Comparison of ENCODE assay signal across 8 cellular contexts in genomic region chr1:66445492-66446181, GRCh38.
DNase-seq lines count a peak whose midpoint lies in the region; ATAC-seq and TF ChIP-seq lines count a peak whose summit lies in the region.

No MANE protein-coding gene starts in this region.

- H3K4me3 Mint-ChIP-seq in stimulated activated naive B cell treated with anti-CD40 and anti-IgM and Interleukin-4, amounts not matched to agents 10 μg/mL and 1 μg/mL and 100 μg/mL, for 72 hours, result peak overlapping the region; percentile 78 to 85
- H3K4me3 Mint-ChIP-seq in type B pancreatic cell, result no peak overlapping the region

- H3K36me3 ChIP-seq in Karpas-422 (ENCODE audit: insufficient read depth, low read length), result no peaks in the 10 kb centered on the region

- TF ChIP-seq CTCF in GM10248 (IDR thresholded peaks at IDR 0.05; ENCODE audit: control extremely low read depth, extremely low read depth, low read depth, missing control alignments) (peak; percentile 22), type B pancreatic cell (conservative IDR thresholded peaks at IDR 0.05) (no peak)

- no peaks in the 10 kb centered on the region for H3K9me3 Mint-ChIP-seq in stimulated activated naive B cell treated with anti-CD40 and anti-IgM and Interleukin-4, amounts not matched to agents 10 μg/mL and 1 μg/mL and 100 μg/mL, for 72 hours
- H3K9me3 Mint-ChIP-seq in type B pancreatic cell, result no peaks in the 10 kb centered on the region

- H3K9ac ChIP-seq in Karpas-422 (ENCODE audit: low read length), result peak overlapping the region; percentile 6

- no peaks in the 10 kb centered on the region for H4K20me1 ChIP-seq in Karpas-422 (ENCODE audit: insufficient read depth, low read depth, low read length)

- peak overlapping the region; percentile 56 for H3K27ac ChIP-seq in Karpas-422 (ENCODE audit: low read length)

- H2AFZ ChIP-seq in Karpas-422 (ENCODE audit: low read length), result peak overlapping the region; percentile 86

- peak overlapping the region; percentile 41 for H3K4me2 ChIP-seq in Karpas-422 (ENCODE audit: low read depth, low read length, poor library complexity, severe bottlenecking)

- no peaks in the 10 kb centered on the region for H3K36me3 Mint-ChIP-seq in stimulated activated naive B cell treated with anti-CD40 and anti-IgM and Interleukin-4, amounts not matched to agents 10 μg/mL and 1 μg/mL and 100 μg/mL, for 72 hours
- no peaks in the 10 kb centered on the region for H3K36me3 Mint-ChIP-seq in type B pancreatic cell

- H3K27me3 Mint-ChIP-seq in stimulated activated naive B cell treated with anti-CD40 and anti-IgM and Interleukin-4, amounts not matched to agents 10 μg/mL and 1 μg/mL and 100 μg/mL, for 72 hours, result no peaks in the 10 kb centered on the region
- H3K27me3 Mint-ChIP-seq in type B pancreatic cell, result peaks cover 18% of the 10 kb centered on the region

- H3K27me3 ChIP-seq in Karpas-422 (ENCODE audit: low read length), result no peaks in the 10 kb centered on the region

- H3K4me1 Mint-ChIP-seq in stimulated activated naive B cell treated with anti-CD40 and anti-IgM and Interleukin-4, amounts not matched to agents 10 μg/mL and 1 μg/mL and 100 μg/mL, for 72 hours, result peaks cover 26 to 31% of the 10 kb centered on the region in 2 donors
- peaks cover 5% of the 10 kb centered on the region for H3K4me1 Mint-ChIP-seq in type B pancreatic cell (ENCODE audit: unreplicated experiment)

- peaks cover 33% of the 10 kb centered on the region for H3K4me1 ChIP-seq in Karpas-422 (ENCODE audit: low read length)

- POLR2A ChIA-PET in GM10248 (lab: Yijun Ruan, JAX), result no interaction called here

- DNase-seq in GM10248 (ENCODE audit: extremely low spot score) (peak; percentile 55), Karpas-422 (peak; percentile 66), activated T-helper 1 cell treated with Interleukin-2 at 50 U/mL for 16 hours (ENCODE audit: low read depth) (peak; percentile 18), lung microvascular endothelial cell (ENCODE audit: low read depth in 2 of 2) (peak; percentile 17 to 70), type B pancreatic cell (ENCODE audit: extremely low spot score, unreplicated experiment) (no peak), GM19240 (ENCODE audit: insufficient read length, low spot score) (no peak)
- peak; percentile 32 for DNase-seq in stimulated activated naive B cell treated with anti-CD40 and anti-IgM and Interleukin-4, amounts not matched to agents 10 μg/mL and 1 μg/mL and 100 μg/mL, for 72 hours

- H3K9me3 ChIP-seq in Karpas-422 (ENCODE audit: low read length), result no peaks in the 10 kb centered on the region

- CTCF ChIA-PET in GM10248 (lab: Yijun Ruan, JAX), result interaction anchor here (0.6 to 13.5 kb wide), 60 partner anchors 12 to 1016 kb away, joined by 3 to 516 read pairs (median 5); no protein-coding TSS in a partner anchor

- no peaks in the 10 kb centered on the region for H3K9me2 ChIP-seq in Karpas-422 (replicated peaks; ENCODE audit: insufficient read depth, low read length)

- no peaks in the 10 kb centered on the region for H3K79me2 ChIP-seq in Karpas-422 (ENCODE audit: low read length)

- H3K4me3 ChIP-seq in Karpas-422 (ENCODE audit: low read length), result no peak overlapping the region

- H3K27ac Mint-ChIP-seq in stimulated activated naive B cell treated with anti-CD40 and anti-IgM and Interleukin-4, amounts not matched to agents 10 μg/mL and 1 μg/mL and 100 μg/mL, for 72 hours, result peak overlapping the region; percentile 98
- H3K27ac Mint-ChIP-seq in type B pancreatic cell, result no peak overlapping the region

- peak; percentile 85 for ATAC-seq in GM21529 (IDR thresholded peaks at IDR 0.05; ENCODE audit: unreplicated experiment)
- ATAC-seq in stimulated activated naive B cell treated with anti-CD40 and anti-IgM and Interleukin-4, amounts not matched to agents 10 μg/mL and 1 μg/mL and 100 μg/mL, for 72 hours (replicated peaks), result peak; percentile 90 to 91

Comparison
In these comparisons a context has a peak if more than half of its experiments do, and no peak if none do; other contexts are left out.
1. DNase-seq: peak in GM10248 (single experiment), Karpas-422 (single experiment), activated T-helper 1 cell treated with Interleukin-2 at 50 U/mL for 16 hours (single experiment), lung microvascular endothelial cell (2 of 2) and stimulated activated naive B cell treated with anti-CD40 and anti-IgM and Interleukin-4, amounts not matched to agents 10 μg/mL and 1 μg/mL and 100 μg/mL, for 72 hours (single experiment); none in type B pancreatic cell (single experiment) and GM19240 (single experiment).